Comparison of ENCODE assay signal across 12 cellular contexts in genomic region chr19:42326969-42327368, GRCh38. TPM values are rescaled to one million over a fixed set of nuclear protein-coding genes. Genes with fewer than 3 reads are reported as not detected.
A peak's percentile ranks its signal among the peaks of the same experiment; 100 is the strongest.
DNase-seq lines count a peak whose midpoint lies in the region; ATAC-seq and TF ChIP-seq lines count a peak whose summit lies in the region.
"Had no signal": no experiment of that assay in that cellular context is flagged by ENCODE, and none has a peak within 500 bp of the region (broad histone marks: within the 10 kb centered on the region; RNA-seq: fewer than 3 reads in every experiment).

No MANE protein-coding gene starts in this region.

- TF ChIP-seq POLR2A in HCT116 (IDR thresholded peaks at IDR 0.05; ENCODE audit: borderline replicate concordance, extremely low read depth, insufficient read depth, insufficient read length) (no peak), spleen (IDR thresholded peaks at IDR 0.05) (no peak)

- peaks cover 25% of the 10 kb centered on the region for H3K4me1 ChIP-seq in CD4-positive, CD25-positive, alpha-beta regulatory T cell (ENCODE audit: control insufficient read depth, insufficient read depth, low read length, poor library complexity, severe bottlenecking)
- H3K4me1 ChIP-seq in HCT116 (ENCODE audit: control insufficient read depth in 1 of 2, insufficient read depth in 2 of 2, low read length in 2 of 2) = peaks cover 10 to 17% of the 10 kb centered on the region in 2 experiments
- peaks cover 13 to 47% (median 38%) of the 10 kb centered on the region in 6 donors for H3K4me1 ChIP-seq in spleen

- POLR2A ChIA-PET in HCT116 (lab: Charles Lee) = no interaction called here
- POLR2A ChIA-PET in activated naive CD8-positive, alpha-beta T cell treated with anti-CD3 and anti-CD28 coated beads, Interleukin-2, amount 10 ng/mL, durations not matched to agents 7 days and 5 days (lab: Charles Lee) = no interaction called here

- RAD21 ChIA-PET in HCT116 (lab: Charles Lee; ENCODE audit: low non-redundant PET in 1 of 2, low total read pairs in 2 of 2, uncharacterized antibody in 2 of 2, unreplicated experiment in 2 of 2) = interaction anchor here in 1 of 2 experiments (0.6 kb wide), 1 partner anchor 116 kb away, joined by 6 read pairs; no protein-coding TSS in a partner anchor

- no peaks in the 10 kb centered on the region for H3K36me3 ChIP-seq in CD4-positive, CD25-positive, alpha-beta regulatory T cell (ENCODE audit: control insufficient read depth, insufficient read depth, low read length)
- H3K36me3 ChIP-seq in HCT116 (ENCODE audit: control insufficient read depth in 1 of 2, insufficient read depth in 2 of 2, low read length in 2 of 2) (no peaks in the 10 kb centered on the region; a peak in 1 of 4 replicates), spleen (no peaks in the 10 kb centered on the region)

- CTCF ChIA-PET in HCT116 (lab: Charles Lee) = no interaction called here

- H4K20me1 ChIP-seq in HCT116 (ENCODE audit: insufficient read depth) = no peaks in the 10 kb centered on the region

- H3K27ac ChIP-seq in CD4-positive, CD25-positive, alpha-beta regulatory T cell (ENCODE audit: insufficient read depth, low read length, poor library complexity, severe bottlenecking) = no peak overlapping the region
- H3K27ac ChIP-seq in HCT116 (ENCODE audit: low read depth, low read length) = no peak overlapping the region
- no peak overlapping the region for H3K27ac ChIP-seq in spleen
- H3K27ac ChIP-seq: testis had no signal

- no peak overlapping the region for H3K9ac ChIP-seq in HCT116 (ENCODE audit: low read length)

- peak overlapping the region; percentile 93 for H3K4me2 ChIP-seq in HCT116 (ENCODE audit: low read length)

- no peak for DNase-seq in CD4-positive, CD25-positive, alpha-beta regulatory T cell
- no peak for DNase-seq in HCT116 (ENCODE audit: low read depth, low spot score)
- no peak for DNase-seq in activated naive CD8-positive, alpha-beta T cell treated with anti-CD3 and anti-CD28 coated beads, Interleukin-2, amount 10 ng/mL, durations not matched to agents 7 days and 5 days
- DNase-seq in NCI-H146 (lab: John Stamatoyannopoulos, UW) = no peak
- no peak for DNase-seq in spleen
- no peak for DNase-seq in SIG-M5 (lab: John Stamatoyannopoulos, UW)
- DNase-seq: activated CD4-positive, alpha-beta T cell treated with anti-CD3 and anti-CD28 coated beads for 48 hours; DMS79 treated with DMSO at 0.1 percent for 48 hours; stimulated activated CD4-positive, alpha-beta T cell treated with anti-CD3 and anti-CD28 coated beads, Interleukin-4, amount 100 ng/mL, for 24 hours; testis had no signal

- no peak for TF ChIP-seq RAD21 in HCT116 (IDR thresholded peaks at IDR 0.05; ENCODE audit: low read depth)

- H3K4me3 ChIP-seq in CD4-positive, CD25-positive, alpha-beta regulatory T cell (ENCODE audit: low read depth, low read length) = peak overlapping the region; percentile 21
- H3K4me3 ChIP-seq in HCT116 (replicated peaks in 1 of 2; ENCODE audit: low read depth in 1 of 2, low read length in 2 of 2) (peak overlapping the region; percentile 90 to 95), spleen (peak overlapping the region in 3 of 8 donors; percentile 86 to 89 (median 89))

- intact Hi-C loops in HCT116 (cut with micrococcal nuclease) (no loop called here), spleen (cut with DNase I; ENCODE audit: low total_unique reads) (loop anchor here (5.0 kb wide), 1 partner anchor 70 kb away; no protein-coding TSS in a partner anchor)

- H3K9me3 ChIP-seq in CD4-positive, CD25-positive, alpha-beta regulatory T cell (ENCODE audit: control insufficient read depth in 2 of 2, low read length in 2 of 2) = no peaks in the 10 kb centered on the region
- H3K9me3 ChIP-seq in HCT116 (ENCODE audit: control insufficient read depth in 1 of 2, insufficient read depth in 1 of 2, low read depth in 1 of 2, low read length in 2 of 2) (no peaks in the 10 kb centered on the region), spleen (no peaks in the 10 kb centered on the region)
- H3K9me3 ChIP-seq: testis had no signal

- H3K27ac Mint-ChIP-seq in CD4-positive, CD25-positive, alpha-beta regulatory T cell = no peak overlapping the region
- no peak overlapping the region for H3K27ac Mint-ChIP-seq in activated naive CD8-positive, alpha-beta T cell treated with anti-CD3 and anti-CD28 coated beads, Interleukin-2, amount 10 ng/mL, durations not matched to agents 7 days and 5 days
- H3K27ac Mint-ChIP-seq in nephron = peak overlapping the region in 1 of 3 experiments; percentile 13

- no peak overlapping the region for H2AFZ ChIP-seq in HCT116 (ENCODE audit: low read depth, low read length, poor library complexity, severe bottlenecking)

- no peaks in the 10 kb centered on the region for H3K9me2 ChIP-seq in HCT116 (ENCODE audit: insufficient read depth)

- BruUV-seq in HCT116 (replicated peaks; lab: Mats Ljungman, UMichigan) = no TSS peak

- peaks cover 28% of the 10 kb centered on the region for H3K27me3 Mint-ChIP-seq in CD4-positive, CD25-positive, alpha-beta regulatory T cell
- H3K27me3 Mint-ChIP-seq in activated naive CD8-positive, alpha-beta T cell treated with anti-CD3 and anti-CD28 coated beads, Interleukin-2, amount 10 ng/mL, durations not matched to agents 7 days and 5 days = peaks cover 22% of the 10 kb centered on the region
- H3K27me3 Mint-ChIP-seq in nephron (ENCODE audit: low read depth) = peaks cover 32% of the 10 kb centered on the region

- peaks cover 3 to 35% (median 22%) of the 10 kb centered on the region in 4 donors for H3K4me1 Mint-ChIP-seq in CD4-positive, CD25-positive, alpha-beta regulatory T cell
- peaks cover 17% of the 10 kb centered on the region for H3K4me1 Mint-ChIP-seq in activated naive CD8-positive, alpha-beta T cell treated with anti-CD3 and anti-CD28 coated beads, Interleukin-2, amount 10 ng/mL, durations not matched to agents 7 days and 5 days
- peaks cover 46% of the 10 kb centered on the region for H3K4me1 Mint-ChIP-seq in nephron

- TF ChIP-seq CTCF in HCT116 (IDR thresholded peaks at IDR 0.05 in 2 of 3, conservative IDR thresholded peaks at IDR 0.05 in 1 of 3; ENCODE audit: borderline replicate concordance in 1 of 3, insufficient read depth in 1 of 3, low read depth in 2 of 3, low read length in 2 of 3) = no peak
- no peak for TF ChIP-seq CTCF in nephron (IDR thresholded peaks at IDR 0.05; ENCODE audit: unreplicated experiment in 3 of 3)
- no peak for TF ChIP-seq CTCF in spleen (IDR thresholded peaks at IDR 0.05 in 8 of 11, conservative IDR thresholded peaks at IDR 0.05 in 3 of 11)

- peaks cover 3% of the 10 kb centered on the region for H3K36me3 Mint-ChIP-seq in CD4-positive, CD25-positive, alpha-beta regulatory T cell
- H3K36me3 Mint-ChIP-seq in activated naive CD8-positive, alpha-beta T cell treated with anti-CD3 and anti-CD28 coated beads, Interleukin-2, amount 10 ng/mL, durations not matched to agents 7 days and 5 days = peaks cover 4% of the 10 kb centered on the region
- no peaks in the 10 kb centered on the region for H3K36me3 Mint-ChIP-seq in nephron (ENCODE audit: low read depth)

- H3K4me3 Mint-ChIP-seq in CD4-positive, CD25-positive, alpha-beta regulatory T cell = peak overlapping the region; percentile 88 to 96 (median 94)
- peak overlapping the region; percentile 92 for H3K4me3 Mint-ChIP-seq in activated naive CD8-positive, alpha-beta T cell treated with anti-CD3 and anti-CD28 coated beads, Interleukin-2, amount 10 ng/mL, durations not matched to agents 7 days and 5 days
- H3K4me3 Mint-ChIP-seq in nephron = peak overlapping the region; percentile 84 to 95 (median 94)

- H3K9me3 Mint-ChIP-seq in CD4-positive, CD25-positive, alpha-beta regulatory T cell = peaks cover 0 to 4% (median 0%) of the 10 kb centered on the region in 7 donors
- H3K9me3 Mint-ChIP-seq in activated naive CD8-positive, alpha-beta T cell treated with anti-CD3 and anti-CD28 coated beads, Interleukin-2, amount 10 ng/mL, durations not matched to agents 7 days and 5 days = no peaks in the 10 kb centered on the region
- H3K9me3 Mint-ChIP-seq in nephron = peaks cover 4% of the 10 kb centered on the region

- H3K79me2 ChIP-seq in HCT116 (ENCODE audit: insufficient read depth, low read length) = peaks cover 17% of the 10 kb centered on the region

- ATAC-seq in CD4-positive, CD25-positive, alpha-beta regulatory T cell (ENCODE audit: low read depth in 2 of 2) = no peak
- ATAC-seq in HCT116 (no peak), HG03565 (IDR thresholded peaks at IDR 0.05; ENCODE audit: unreplicated experiment) (no peak)
- ATAC-seq in activated naive CD8-positive, alpha-beta T cell treated with anti-CD3 and anti-CD28 coated beads, Interleukin-2, amount 10 ng/mL, durations not matched to agents 7 days and 5 days (ENCODE audit: low read depth) = no peak

- peaks cover 6% of the 10 kb centered on the region for H3K27me3 ChIP-seq in CD4-positive, CD25-positive, alpha-beta regulatory T cell (ENCODE audit: control insufficient read depth, insufficient read depth, low read length)
- H3K27me3 ChIP-seq in HCT116 (ENCODE audit: insufficient read depth, low read length) = no peaks in the 10 kb centered on the region
- peaks cover 0 to 31% (median 21%) of the 10 kb centered on the region in 7 donors for H3K27me3 ChIP-seq in spleen (replicated peaks in 1 of 7)
- H3K27me3 ChIP-seq: testis had no signal

RNA-seq across cellular contexts. Expression of gene MEGF8, which starts 1.5 kb away (rescaled TPM):
- total RNA-seq in CD4-positive, CD25-positive, alpha-beta regulatory T cell = 6.5 TPM
- polyA plus RNA-seq in CD4-positive, CD25-positive, alpha-beta regulatory T cell = under 1 TPM; 0.18 to 0.23 (median 0.20) TPM
- total RNA-seq in HCT116 (2021; ENCODE audit: unreplicated experiment) (24.0 TPM), spleen (10 to 100 TPM; 15.3 to 26.2 (median 22.5) TPM)
- 12.0 and 13.1 TPM in 2 replicates for polyA plus RNA-seq in HCT116 (2012)
- 1 to 10 TPM; 8.5 to 9.3 TPM for total RNA-seq in activated naive CD8-positive, alpha-beta T cell treated with anti-CD3 and anti-CD28 coated beads, Interleukin-2, amount 10 ng/mL, durations not matched to agents 7 days and 5 days
- polyA plus RNA-seq in spleen = 10 to 100 TPM in 1 of 3 donors, 1 to 10 TPM in 2; 2.3 to 11.0 (median 2.5) TPM

RNA-seq across cellular contexts. Expression of gene TMEM145, which starts 13.9 kb away (rescaled TPM):
- total RNA-seq in CD4-positive, CD25-positive, alpha-beta regulatory T cell = not detected
- not detected for polyA plus RNA-seq in CD4-positive, CD25-positive, alpha-beta regulatory T cell
- total RNA-seq in HCT116 (2021; ENCODE audit: unreplicated experiment) = 7.2 TPM
- 10.0 and 11.7 TPM in 2 replicates for polyA plus RNA-seq in HCT116 (2012)
- total RNA-seq in activated naive CD8-positive, alpha-beta T cell treated with anti-CD3 and anti-CD28 coated beads, Interleukin-2, amount 10 ng/mL, durations not matched to agents 7 days and 5 days = under 1 TPM; 0.54 to 0.94 TPM
- 1 to 10 TPM in 2 of 7 donors, under 1 TPM in 4, not detected in 1; 0.28 to 2.3 (median 0.79) TPM for total RNA-seq in spleen
- polyA plus RNA-seq in spleen = under 1 TPM; 0.13 to 0.43 (median 0.21) TPM

RNA-seq across cellular contexts. Expression of gene PAFAH1B3, which starts 24.5 kb away (rescaled TPM):
- total RNA-seq in CD4-positive, CD25-positive, alpha-beta regulatory T cell = 27.5 TPM
- 10 to 100 TPM; 54.5 to 71.6 (median 59.8) TPM for polyA plus RNA-seq in CD4-positive, CD25-positive, alpha-beta regulatory T cell
- 110 TPM for total RNA-seq in HCT116 (2021; ENCODE audit: unreplicated experiment)
- 130 TPM in 2 replicates for polyA plus RNA-seq in HCT116 (2012)
- total RNA-seq in activated naive CD8-positive, alpha-beta T cell treated with anti-CD3 and anti-CD28 coated beads, Interleukin-2, amount 10 ng/mL, durations not matched to agents 7 days and 5 days = 10 to 100 TPM; 36.2 to 41.1 TPM
- total RNA-seq in spleen = 10 to 100 TPM; 13.7 to 20.3 (median 15.5) TPM
- polyA plus RNA-seq in spleen = 10 to 100 TPM; 24.3 to 34.3 (median 29.9) TPM

RNA-seq across cellular contexts. Expression of gene PRR19, which starts 25.0 kb away (rescaled TPM):
- total RNA-seq in CD4-positive, CD25-positive, alpha-beta regulatory T cell = not detected
- under 1 TPM; 0.10 to 0.83 (median 0.21) TPM for polyA plus RNA-seq in CD4-positive, CD25-positive, alpha-beta regulatory T cell
- total RNA-seq in HCT116 (2021; ENCODE audit: unreplicated experiment) (0.93 TPM), spleen (1 to 10 TPM in 2 of 7 donors, under 1 TPM in 3, not detected in 2; 0.46 to 1.2 (median 0.60) TPM)
- polyA plus RNA-seq in HCT116 (2012) = 0.77 and 1.1 TPM in 2 replicates
- under 1 TPM in 1 of 2 experiments, not detected in 1; 0.57 TPM for total RNA-seq in activated naive CD8-positive, alpha-beta T cell treated with anti-CD3 and anti-CD28 coated beads, Interleukin-2, amount 10 ng/mL, durations not matched to agents 7 days and 5 days
- under 1 TPM; 0.33 to 0.61 (median 0.49) TPM for polyA plus RNA-seq in spleen

RNA-seq across cellular contexts. Expression of gene CIC, which starts 57.9 kb away (rescaled TPM):
- 124 TPM for total RNA-seq in CD4-positive, CD25-positive, alpha-beta regulatory T cell
- under 1 TPM; 0.41 to 0.91 (median 0.68) TPM for polyA plus RNA-seq in CD4-positive, CD25-positive, alpha-beta regulatory T cell
- total RNA-seq in HCT116 (2021; ENCODE audit: unreplicated experiment) (52.0 TPM), spleen (100 to 1,000 TPM in 1 of 7 donors, 10 to 100 TPM in 6; 63.8 to 100 (median 76.7) TPM)
- polyA plus RNA-seq in HCT116 (2012) = 43.4 and 44.2 TPM in 2 replicates
- 10 to 100 TPM; 84.4 to 92.2 TPM for total RNA-seq in activated naive CD8-positive, alpha-beta T cell treated with anti-CD3 and anti-CD28 coated beads, Interleukin-2, amount 10 ng/mL, durations not matched to agents 7 days and 5 days
- polyA plus RNA-seq in spleen = 10 to 100 TPM; 12.5 to 43.6 (median 16.8) TPM
